In genomic region chr12:108906971-108907370, GRCh38 we compare ENCODE assay signal across 19 cellular contexts. TPM values are rescaled to one million over a fixed set of nuclear protein-coding genes. Genes with fewer than 3 reads are reported as not detected.
DNase-seq lines count a peak whose midpoint lies in the region; ATAC-seq, FAIRE-seq and TF ChIP-seq lines count a peak whose summit lies in the region.
"Had no signal": no experiment of that assay in that cellular context is flagged by ENCODE, and none has a peak within 500 bp of the region (broad histone marks: within the 10 kb centered on the region; RNA-seq: fewer than 3 reads in every experiment).

No MANE protein-coding gene starts in this region.

- no peak overlapping the region for H2AFZ ChIP-seq in astrocyte (ENCODE audit: low read depth, low read length)

- H3K27ac ChIP-seq in astrocyte (ENCODE audit: low read depth, low read length) (no peak overlapping the region), lower lobe of right lung (peak overlapping the region; percentile 36), foreskin keratinocyte (no peak overlapping the region)
- H3K27ac ChIP-seq: BLaER1 had no signal

- H3K27ac Mint-ChIP-seq in CD14-positive monocyte, result peak overlapping the region; percentile 75 to 99 (median 98)
- peak overlapping the region; percentile 48 for H3K27ac Mint-ChIP-seq in astrocyte (ENCODE audit: unreplicated experiment)
- peak overlapping the region; percentile 97 for H3K27ac Mint-ChIP-seq in type B pancreatic cell
- H3K27ac Mint-ChIP-seq in activated naive CD4-positive, alpha-beta T cell treated with anti-CD3 and anti-CD28 coated beads for 36 hours, result no peak overlapping the region
- H3K27ac Mint-ChIP-seq: CD4-positive, alpha-beta T cell had no signal

- peaks cover 0 to 3% (median 0%) of the 10 kb centered on the region in 3 donors for H3K27me3 Mint-ChIP-seq in CD14-positive monocyte (ENCODE audit: low read depth in 3 of 3)
- peaks cover 8% of the 10 kb centered on the region for H3K27me3 Mint-ChIP-seq in astrocyte (ENCODE audit: low read depth, unreplicated experiment)
- H3K27me3 Mint-ChIP-seq in type B pancreatic cell, result peaks cover 9% of the 10 kb centered on the region
- peaks cover 9% of the 10 kb centered on the region for H3K27me3 Mint-ChIP-seq in activated naive CD4-positive, alpha-beta T cell treated with anti-CD3 and anti-CD28 coated beads for 36 hours (ENCODE audit: low read depth)

- CTCF ChIA-PET in activated naive CD4-positive, alpha-beta T cell treated with anti-CD3 and anti-CD28 coated beads for 36 hours (lab: Charles Lee), result no interaction called here

- ATAC-seq in lower lobe of right lung, result no peak
- ATAC-seq in foreskin keratinocyte, result no peak

- H3K9me3 ChIP-seq in astrocyte (ENCODE audit: insufficient read depth, low read depth, low read length), result no peaks in the 10 kb centered on the region
- H3K9me3 ChIP-seq in lower lobe of right lung, result no peaks in the 10 kb centered on the region
- H3K9me3 ChIP-seq: BLaER1 had no signal

- H3K36me3 ChIP-seq in astrocyte (ENCODE audit: insufficient read depth, low read length), result no peaks in the 10 kb centered on the region
- no peaks in the 10 kb centered on the region for H3K36me3 ChIP-seq in lower lobe of right lung
- H3K36me3 ChIP-seq: BLaER1 had no signal

- FAIRE-seq in astrocyte (lab: Jason Lieb, UNC), result no peak
- FAIRE-seq: G401.6, GM12891 had no signal

- peaks cover 0 to 2% of the 10 kb centered on the region in 2 donors for H3K36me3 Mint-ChIP-seq in CD14-positive monocyte
- H3K36me3 Mint-ChIP-seq in astrocyte (ENCODE audit: low read depth, unreplicated experiment), result no peaks in the 10 kb centered on the region
- no peaks in the 10 kb centered on the region for H3K36me3 Mint-ChIP-seq in type B pancreatic cell
- no peaks in the 10 kb centered on the region for H3K36me3 Mint-ChIP-seq in activated naive CD4-positive, alpha-beta T cell treated with anti-CD3 and anti-CD28 coated beads for 36 hours (ENCODE audit: low read depth)

- intact Hi-C loops in CD14-positive monocyte (cut with micrococcal nuclease), result loop anchor here in 1 of 2 donors (10.0 kb wide), 1 partner anchor 82 kb away; no protein-coding TSS in a partner anchor
- intact Hi-C loops in lower lobe of right lung (cut with DNase I), result no loop called here
- intact Hi-C loops in activated naive CD4-positive, alpha-beta T cell treated with anti-CD3 and anti-CD28 coated beads for 36 hours (cut with micrococcal nuclease), result no loop called here

- H3K9me3 Mint-ChIP-seq in CD14-positive monocyte (no peaks in the 10 kb centered on the region), astrocyte (ENCODE audit: unreplicated experiment) (no peaks in the 10 kb centered on the region), type B pancreatic cell (peaks cover 7% of the 10 kb centered on the region)
- H3K9me3 Mint-ChIP-seq in activated naive CD4-positive, alpha-beta T cell treated with anti-CD3 and anti-CD28 coated beads for 36 hours, result no peaks in the 10 kb centered on the region
- H3K9me3 Mint-ChIP-seq: CD4-positive, alpha-beta T cell had no signal

- H3K4me3 ChIP-seq in astrocyte (ENCODE audit: insufficient read depth, low read depth, low read length) (no peak overlapping the region), lower lobe of right lung (no peak overlapping the region)
- H3K4me3 ChIP-seq: BLaER1 had no signal

- H3K79me2 ChIP-seq in astrocyte (ENCODE audit: insufficient read depth, low read length), result no peaks in the 10 kb centered on the region

- H3K4me3 Mint-ChIP-seq in CD14-positive monocyte, result peak overlapping the region in 1 of 2 donors; percentile 13
- no peak overlapping the region for H3K4me3 Mint-ChIP-seq in astrocyte (ENCODE audit: unreplicated experiment)
- no peak overlapping the region for H3K4me3 Mint-ChIP-seq in type B pancreatic cell
- H3K4me3 Mint-ChIP-seq in activated naive CD4-positive, alpha-beta T cell treated with anti-CD3 and anti-CD28 coated beads for 36 hours, result no peak overlapping the region
- H3K4me3 Mint-ChIP-seq: CD4-positive, alpha-beta T cell had no signal

- peaks cover 62% of the 10 kb centered on the region for H3K4me1 Mint-ChIP-seq in CD14-positive monocyte
- H3K4me1 Mint-ChIP-seq in astrocyte (ENCODE audit: low read depth, unreplicated experiment), result peaks cover 7% of the 10 kb centered on the region
- peaks cover 9% of the 10 kb centered on the region for H3K4me1 Mint-ChIP-seq in type B pancreatic cell (ENCODE audit: unreplicated experiment)
- H3K4me1 Mint-ChIP-seq in activated naive CD4-positive, alpha-beta T cell treated with anti-CD3 and anti-CD28 coated beads for 36 hours (ENCODE audit: low read depth), result no peaks in the 10 kb centered on the region

- H3K4me1 ChIP-seq in astrocyte (ENCODE audit: insufficient read depth, low read length), result no peaks in the 10 kb centered on the region
- peaks cover 16% of the 10 kb centered on the region for H3K4me1 ChIP-seq in lower lobe of right lung
- no peaks in the 10 kb centered on the region for H3K4me1 ChIP-seq in foreskin keratinocyte

- no peak overlapping the region for H3K9ac ChIP-seq in astrocyte (ENCODE audit: low read length)
- H3K9ac ChIP-seq: BLaER1 had no signal

- no peak for DNase-seq in CD14-positive monocyte (ENCODE audit: low spot score)
- no peak for DNase-seq in astrocyte (ENCODE audit: low read depth)
- no peak for DNase-seq in lower lobe of right lung
- no peak for DNase-seq in type B pancreatic cell (ENCODE audit: extremely low spot score, unreplicated experiment)
- no peak for DNase-seq in activated naive CD4-positive, alpha-beta T cell treated with anti-CD3 and anti-CD28 coated beads for 36 hours
- DNase-seq in foreskin keratinocyte, result no peak
- DNase-seq in medulla oblongata (ENCODE audit: extremely low spot score), result no peak
- DNase-seq: 8988T; AML-193; CD4-positive, alpha-beta T cell; DMS79; GOT3; HCEC 1CT; IMR-90; KG1 had no signal

- H4K20me1 ChIP-seq in astrocyte (ENCODE audit: insufficient read depth, low read length), result no peaks in the 10 kb centered on the region
- H4K20me1 ChIP-seq: BLaER1 had no signal

- H3K4me2 ChIP-seq in astrocyte (ENCODE audit: low read length), result no peak overlapping the region
- H3K4me2 ChIP-seq: BLaER1 had no signal

- no peak for TF ChIP-seq CTCF in CD14-positive monocyte (IDR thresholded peaks at IDR 0.05)
- TF ChIP-seq CTCF in astrocyte (IDR thresholded peaks at IDR 0.05; ENCODE audit: insufficient read depth, low read depth, low read length), result no peak
- no peak for TF ChIP-seq CTCF in lower lobe of right lung (IDR thresholded peaks at IDR 0.05)
- no peak for TF ChIP-seq CTCF in type B pancreatic cell (conservative IDR thresholded peaks at IDR 0.05)
- TF ChIP-seq CTCF in foreskin keratinocyte (conservative IDR thresholded peaks at IDR 0.05), result no peak

- peaks cover 4% of the 10 kb centered on the region for H3K27me3 ChIP-seq in astrocyte (ENCODE audit: insufficient read depth, low read length)
- peaks cover 8% of the 10 kb centered on the region for H3K27me3 ChIP-seq in lower lobe of right lung (ENCODE audit: low read depth)
- H3K27me3 ChIP-seq in foreskin keratinocyte, result no peaks in the 10 kb centered on the region
- H3K27me3 ChIP-seq: BLaER1 had no signal

RNA-seq across cellular contexts. Expression of gene DAO, which starts 27.1 kb away (rescaled TPM):
- polyA plus RNA-seq in CD14-positive monocyte (not detected), foreskin keratinocyte (not detected in 2 replicates)
- total RNA-seq in astrocyte (not detected in 2 replicates), lower lobe of right lung (not detected), type B pancreatic cell (ENCODE audit: low replicate concordance) (not detected in 2 replicates), foreskin keratinocyte (not detected in 2 replicates)
- not detected for total RNA-seq in activated naive CD4-positive, alpha-beta T cell treated with anti-CD3 and anti-CD28 coated beads for 36 hours
- total RNA-seq: CD4-positive, alpha-beta T cell; HT-29; IMR-90 had no signal
- polyA plus RNA-seq: IMR-90 had no signal

RNA-seq across cellular contexts. Expression of gene SSH1, which starts 49.6 kb away (rescaled TPM):
- polyA plus RNA-seq in CD14-positive monocyte (1 to 10 TPM; 5.2 to 8.7 TPM), foreskin keratinocyte (4.8 and 6.3 TPM in 2 replicates)
- total RNA-seq in astrocyte (64.6 and 75.9 TPM in 2 replicates), lower lobe of right lung (45.6 TPM), type B pancreatic cell (ENCODE audit: low replicate concordance) (32.2 and 33.7 TPM in 2 replicates), foreskin keratinocyte (26.0 and 32.1 TPM in 2 replicates)
- total RNA-seq in activated naive CD4-positive, alpha-beta T cell treated with anti-CD3 and anti-CD28 coated beads for 36 hours, result 10 to 100 TPM in 1 of 2 experiments, 1 to 10 TPM in 1; 8.7 to 11.1 TPM
